In the genomic region with DNA sequence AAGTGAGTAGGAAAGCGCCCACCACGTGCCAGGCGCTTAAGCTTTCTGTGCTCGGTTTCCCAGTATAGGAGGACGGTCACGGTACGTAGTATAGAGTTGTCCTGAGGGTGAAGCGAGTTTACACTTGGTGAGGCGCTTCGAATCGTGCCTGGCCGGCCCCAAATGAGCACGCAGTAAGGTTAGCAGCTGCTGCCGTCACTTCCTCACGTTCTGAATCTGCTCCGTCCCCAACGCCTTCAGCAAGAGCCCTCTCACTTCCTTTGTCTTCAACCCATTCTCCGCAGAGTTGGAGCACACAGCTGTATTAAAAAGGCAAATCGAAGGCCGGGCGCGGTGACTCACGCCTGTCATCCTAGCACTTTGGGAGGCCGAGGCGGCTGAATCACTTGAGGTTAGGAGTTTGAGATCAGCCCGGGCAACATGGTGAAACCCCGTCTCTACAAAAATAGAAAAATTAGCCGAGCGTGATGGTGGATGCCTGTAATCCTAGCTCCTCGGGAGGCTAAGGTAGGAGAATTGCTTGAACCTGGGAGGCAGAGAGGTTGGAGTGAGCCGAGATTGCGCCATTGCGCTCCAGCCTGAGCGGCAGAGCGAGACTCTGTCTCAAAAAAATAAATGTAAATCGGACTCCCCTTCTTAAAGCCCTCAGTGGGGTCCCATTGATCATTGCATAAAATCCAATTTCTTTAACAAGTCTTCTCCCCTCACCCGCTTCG, we compare ENCODE assay signal across 8 cellular contexts. TPM values are rescaled to one million over a fixed set of nuclear protein-coding genes. Genes with fewer than 3 reads are reported as not detected.
DNase-seq lines count a peak whose midpoint lies in the region; ATAC-seq and TF ChIP-seq lines count a peak whose summit lies in the region.

No MANE protein-coding gene starts in this region.

- no peak; the same call in 1 of the 2 replicates for TF ChIP-seq CTCF in SK-N-SH (IDR thresholded peaks at IDR 0.05)
- no peak for TF ChIP-seq CTCF in heart left ventricle (IDR thresholded peaks at IDR 0.05)
- TF ChIP-seq CTCF in psoas muscle (IDR thresholded peaks at IDR 0.05) = no peak
- no peak for TF ChIP-seq CTCF in uterus (IDR thresholded peaks at IDR 0.05)

- 8% methylated on average over 32 of the region's 38 CpGs for WGBS in SK-N-SH (ENCODE audit: low lambda C conversion rate)
- WGBS in heart left ventricle, 4 donors = 14 to 26% (median 15%) methylated on average over 26 to 38 of the region's 38 CpGs
- 11 to 12% (median 11%) methylated on average over 38 of the region's 38 CpGs for WGBS in psoas muscle, 3 donors

- TF ChIP-seq POLR2A in heart left ventricle (IDR thresholded peaks at IDR 0.05) = no peak
- no peak for TF ChIP-seq POLR2A in uterus (IDR thresholded peaks at IDR 0.05)

- peaks cover 63% of the 10 kb centered on the region; the same call in 1 of the 2 replicates for H3K79me2 ChIP-seq in SK-N-SH (ENCODE audit: insufficient read depth)

- no peaks in the 10 kb centered on the region for H3K27me3 ChIP-seq in SK-N-SH (ENCODE audit: insufficient read depth)
- H3K27me3 ChIP-seq in heart left ventricle = no peaks in the 10 kb centered on the region
- H3K27me3 ChIP-seq in psoas muscle (ENCODE audit: insufficient read depth in 3 of 3, low read length in 2 of 3) = no peaks in the 10 kb centered on the region
- H3K27me3 ChIP-seq in uterus = no peaks in the 10 kb centered on the region

- POLR2A ChIA-PET in SK-N-SH (lab: Yijun Ruan, JAX) = interaction anchor here (0.7 to 1.3 kb wide), 2 partner anchors 8 to 10 kb away, joined by 3 to 4 read pairs; no protein-coding TSS in a partner anchor

- H3K36me3 ChIP-seq in SK-N-SH (replicated peaks in 1 of 2; ENCODE audit: control insufficient read depth in 1 of 2, insufficient read depth in 2 of 2, low read length in 1 of 2) = peaks cover 19 to 25% of the 10 kb centered on the region in 2 experiments
- H3K36me3 ChIP-seq in heart left ventricle = peaks cover 0 to 9% (median 0%) of the 10 kb centered on the region in 9 donors
- peaks cover 0 to 12% of the 10 kb centered on the region in 2 donors for H3K36me3 ChIP-seq in psoas muscle (ENCODE audit: insufficient read depth in 1 of 2, low read depth in 1 of 2)
- no peaks in the 10 kb centered on the region for H3K36me3 ChIP-seq in uterus

- H3K9me2 ChIP-seq in SK-N-SH = no peaks in the 10 kb centered on the region

- CTCF ChIA-PET in SK-N-SH (lab: Yijun Ruan, JAX) = interaction anchor here (0.8 to 12.3 kb wide), 7 partner anchors 12 to 279 kb away, joined by 3 to 112 read pairs (median 6); no protein-coding TSS in a partner anchor

- peaks cover 39% of the 10 kb centered on the region in 2 donors for H3K36me3 Mint-ChIP-seq in activated naive CD4-positive, alpha-beta T cell treated with anti-CD3 and anti-CD28 coated beads, Interleukin-2, amount 50 U/mL, for 72 hours

- peak overlapping the region; percentile 92 to 98 for H3K27ac Mint-ChIP-seq in activated naive CD4-positive, alpha-beta T cell treated with anti-CD3 and anti-CD28 coated beads, Interleukin-2, amount 50 U/mL, for 72 hours

- no peaks in the 10 kb centered on the region for H3K9me3 ChIP-seq in SK-N-SH
- no peaks in the 10 kb centered on the region for H3K9me3 ChIP-seq in heart left ventricle
- H3K9me3 ChIP-seq in psoas muscle = no peaks in the 10 kb centered on the region
- H3K9me3 ChIP-seq in uterus = no peaks in the 10 kb centered on the region

- H3K4me3 ChIP-seq in SK-N-SH (ENCODE audit: low read depth in 2 of 2, low read length in 1 of 2) (peak overlapping the region; percentile 76 to 89), heart left ventricle (peak overlapping the region; percentile 63 to 98 (median 92)), psoas muscle (peak overlapping the region; percentile 91), uterus (peak overlapping the region; percentile 58 to 67)

- DNase-seq in DMS53 treated with DMSO at 0.1 percent for 48 hours (lab: John Stamatoyannopoulos, UW; ENCODE audit: unreplicated experiment) (peak; percentile 20), KBM-7 (peak; percentile 67), SK-N-SH (no peak), heart left ventricle (peak; percentile 25 to 72 (median 41)), psoas muscle (peak; percentile 70 to 78), uterus (peak; percentile 44 to 62)
- peak; percentile 78 to 93 for DNase-seq in activated naive CD4-positive, alpha-beta T cell treated with anti-CD3 and anti-CD28 coated beads, Interleukin-2, amount 50 U/mL, for 72 hours (ENCODE audit: low spot score in 2 of 2)

- no peak for TF ChIP-seq RAD21 in SK-N-SH (IDR thresholded peaks at IDR 0.05; ENCODE audit: low read length)

- in situ Hi-C loops in KBM-7 (cut with MboI; ENCODE audit: low pct_unique_long_range_greater_than_20kb, low sequenced_read_pairs) = no loop called here

- H4K20me1 ChIP-seq in SK-N-SH (ENCODE audit: insufficient read depth) = peaks cover 3% of the 10 kb centered on the region; the same call in 1 of the 2 replicates

- peak overlapping the region; percentile 90 for H3K4me2 ChIP-seq in SK-N-SH

- peaks cover 24% of the 10 kb centered on the region for H3F3A ChIP-seq in SK-N-SH (replicated peaks; ENCODE audit: insufficient read depth)

- intact Hi-C loops in heart left ventricle (cut with DNase I) (no loop called here), psoas muscle (cut with DNase I) (loop anchor here in 1 of 2 donors (10.0 kb wide), 1 partner anchor 1402 kb away; the partner anchor contains the start of gene PTPN21), uterus (cut with DNase I; ENCODE audit: low total_unique reads) (no loop called here)

- H3K27ac ChIP-seq in SK-N-SH (ENCODE audit: low read depth in 2 of 2, low read length in 1 of 2) (peak overlapping the region; percentile 81 to 94), heart left ventricle (peak overlapping the region in 11 of 12 donors; percentile 45 to 92 (median 81)), psoas muscle (peak overlapping the region; percentile 95), uterus (peak overlapping the region; percentile 75 to 90)

- H3K4me1 ChIP-seq in SK-N-SH (ENCODE audit: control insufficient read depth in 1 of 2, insufficient read depth in 2 of 2, low read depth in 1 of 2, low read length in 1 of 2) = peaks cover 10 to 11% of the 10 kb centered on the region in 2 experiments; a peak in 3 of 4 replicates
- peaks cover 4 to 27% (median 15%) of the 10 kb centered on the region in 12 donors for H3K4me1 ChIP-seq in heart left ventricle
- peaks cover 20% of the 10 kb centered on the region for H3K4me1 ChIP-seq in psoas muscle
- H3K4me1 ChIP-seq in uterus = peaks cover 0 to 9% of the 10 kb centered on the region in 2 donors

- H3K9ac ChIP-seq in SK-N-SH = peak overlapping the region; percentile 92

- H2AFZ ChIP-seq in SK-N-SH (ENCODE audit: low read depth) = peak overlapping the region; percentile 83

- peak; percentile 32 for ATAC-seq in GM21619 (IDR thresholded peaks at IDR 0.05; ENCODE audit: unreplicated experiment)
- peak; percentile 74 to 75 for ATAC-seq in activated naive CD4-positive, alpha-beta T cell treated with anti-CD3 and anti-CD28 coated beads, Interleukin-2, amount 50 U/mL, for 72 hours
- peak in 2 of 4 donors; percentile 9 to 14 for ATAC-seq in heart left ventricle
- ATAC-seq in psoas muscle = peak; percentile 32 to 52 (median 40)

- H3K9me3 Mint-ChIP-seq in activated naive CD4-positive, alpha-beta T cell treated with anti-CD3 and anti-CD28 coated beads, Interleukin-2, amount 50 U/mL, for 72 hours = peaks cover 6% of the 10 kb centered on the region in 2 donors

- no peak for TF ChIP-seq EP300 in SK-N-SH (IDR thresholded peaks at IDR 0.05; ENCODE audit: borderline replicate concordance in 1 of 2, low read depth in 1 of 2, low read length in 1 of 2)

TF ChIP-seq in SK-N-SH, 30 proteins besides CTCF, POLR2A, EP300 and RAD21 (continues in another document):
- peak; percentile 83 for TF ChIP-seq FOSL2 (IDR thresholded peaks at IDR 0.05; ENCODE audit: borderline replicate concordance, low read depth)
- TF ChIP-seq, protein P1, sequence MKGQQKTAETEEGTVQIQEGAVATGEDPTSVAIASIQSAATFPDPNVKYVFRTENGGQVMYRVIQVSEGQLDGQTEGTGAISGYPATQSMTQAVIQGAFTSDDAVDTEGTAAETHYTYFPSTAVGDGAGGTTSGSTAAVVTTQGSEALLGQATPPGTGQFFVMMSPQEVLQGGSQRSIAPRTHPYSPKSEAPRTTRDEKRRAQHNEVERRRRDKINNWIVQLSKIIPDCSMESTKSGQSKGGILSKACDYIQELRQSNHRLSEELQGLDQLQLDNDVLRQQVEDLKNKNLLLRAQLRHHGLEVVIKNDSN (IDR thresholded peaks at IDR 0.05; ENCODE audit: borderline replicate concordance, low read depth) = no peak; the same call in 1 of the 2 replicates
- TF ChIP-seq USF2 (IDR thresholded peaks at IDR 0.05; ENCODE audit: borderline replicate concordance, low read depth, low read length) = no peak
- TF ChIP-seq YY1 (IDR thresholded peaks at IDR 0.05; ENCODE audit: low read depth) = peak; percentile 20; the same call in 1 of the 2 replicates

RNA-seq across cellular contexts. Expression of gene TDP1, which starts 0.7 kb away (rescaled TPM):
- polyA plus RNA-seq in SK-N-SH (2012; rRNA removed) (14.5 and 18.1 TPM in 2 replicates), heart left ventricle (1 to 10 TPM; 1.0 to 5.5 TPM), psoas muscle (10 to 100 TPM in 1 of 3 donors, 1 to 10 TPM in 2; 1.7 to 13.1 (median 7.0) TPM)
- 13.3 and 15.7 TPM in 2 replicates for polyA plus RNA-seq in SK-N-SH (2012; cell fraction: cytosol; rRNA removed)
- 13.5 and 21.1 TPM in 2 replicates for polyA plus RNA-seq in SK-N-SH (2012; cell fraction: nucleus; rRNA removed)
- 100 to 1,000 TPM in 1 of 2 donors, 10 to 100 TPM in 1; 99.2 to 109 TPM for total RNA-seq in activated naive CD4-positive, alpha-beta T cell treated with anti-CD3 and anti-CD28 coated beads, Interleukin-2, amount 50 U/mL, for 72 hours
- total RNA-seq in heart left ventricle (1 to 10 TPM; 1.1 to 9.0 (median 4.1) TPM), psoas muscle (1 to 10 TPM; 4.2 to 8.4 (median 4.4) TPM), uterus (10 to 100 TPM in 2 of 4 donors, 1 to 10 TPM in 2; 1.3 to 30.8 (median 9.8) TPM)

RNA-seq across cellular contexts. Expression of gene EFCAB11, which starts 1.9 kb away (rescaled TPM):
- polyA plus RNA-seq in SK-N-SH (2012; rRNA removed) (2.9 and 3.9 TPM in 2 replicates), heart left ventricle (1 to 10 TPM; 2.0 to 3.3 TPM), psoas muscle (1 to 10 TPM; 2.4 to 5.3 (median 2.5) TPM)
- 5.4 and 8.0 TPM in 2 replicates for polyA plus RNA-seq in SK-N-SH (2012; cell fraction: cytosol; rRNA removed)
- 1.4 and 2.8 TPM in 2 replicates for polyA plus RNA-seq in SK-N-SH (2012; cell fraction: nucleus; rRNA removed)
- 10 to 100 TPM in 1 of 2 donors, 1 to 10 TPM in 1; 8.9 to 12.5 TPM for total RNA-seq in activated naive CD4-positive, alpha-beta T cell treated with anti-CD3 and anti-CD28 coated beads, Interleukin-2, amount 50 U/mL, for 72 hours
- total RNA-seq in heart left ventricle (1 to 10 TPM in 8 of 9 donors, under 1 TPM in 1; 0.79 to 4.6 (median 3.3) TPM), psoas muscle (1 to 10 TPM in 3 of 4 donors, under 1 TPM in 1; 0.59 to 4.2 (median 1.5) TPM), uterus (10 to 100 TPM in 1 of 4 donors, 1 to 10 TPM in 2, not detected in 1; 4.1 to 21.0 (median 5.6) TPM)
